Comparison of ENCODE assay signal across 8 cellular contexts in the genomic region with DNA sequence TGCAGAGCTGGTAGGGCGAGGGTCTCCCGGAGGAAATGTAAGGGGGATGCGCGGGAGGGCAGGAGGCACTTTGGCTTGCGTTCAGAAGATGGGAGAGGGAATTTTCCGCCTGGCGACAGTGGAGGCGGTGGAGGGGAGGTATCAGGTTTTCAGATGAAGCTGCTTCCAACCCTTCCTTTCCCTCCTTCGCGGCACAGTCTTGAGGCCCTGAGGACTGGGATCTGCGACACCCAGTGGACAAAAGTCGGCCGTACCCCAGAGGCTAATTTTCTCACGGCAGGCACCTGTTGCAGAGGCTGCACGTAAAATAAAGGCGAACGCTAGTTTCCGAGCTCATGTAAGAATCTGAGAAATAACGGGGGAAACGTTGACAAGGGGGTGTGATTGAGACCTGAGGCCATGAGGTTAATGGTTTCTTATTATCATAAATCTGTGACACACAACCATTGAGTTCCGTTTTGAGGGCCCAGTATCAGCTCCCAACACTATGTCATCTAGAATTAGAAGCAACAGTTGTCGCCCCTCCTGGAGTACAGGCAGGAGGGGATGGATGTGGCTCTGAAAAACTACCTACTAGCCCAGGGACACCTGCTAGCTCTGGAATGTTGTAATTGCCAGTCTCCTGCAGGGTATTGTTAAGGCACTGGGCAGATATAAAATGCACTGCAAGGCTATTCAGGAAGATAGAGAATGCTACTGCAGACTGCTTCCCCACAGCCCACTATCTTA. TPM values are rescaled to one million over a fixed set of nuclear protein-coding genes. Genes with fewer than 3 reads are reported as not detected.
DNase-seq lines count a peak whose midpoint lies in the region; ATAC-seq and TF ChIP-seq lines count a peak whose summit lies in the region.

No MANE protein-coding gene starts in this region.

- peak; percentile 80 for DNase-seq in DMS 273 (lab: John Stamatoyannopoulos, UW; ENCODE audit: unreplicated experiment)
- peak; percentile 36 for DNase-seq in Jurkat, Clone E6-1 (ENCODE audit: low read depth, low spot score)
- peak; percentile 9 to 43 for DNase-seq in SJCRH30
- peak; percentile 29 to 48 (median 32) for DNase-seq in heart left ventricle
- DNase-seq in posterior cingulate gyrus = peak; percentile 32 to 92 (median 58)
- DNase-seq in epidermal melanocyte (ENCODE audit: insufficient read length, low spot score) = no peak

- WGBS in heart left ventricle, 4 donors = 10 to 33% (median 20%) methylated on average over 22 of the region's 22 CpGs

- H3K4me1 ChIP-seq in SJCRH30 (no peaks in the 10 kb centered on the region), heart left ventricle (peaks cover 0 to 13% (median 0%) of the 10 kb centered on the region in 12 donors)

- H3K27ac Mint-ChIP-seq in activated naive CD8-positive, alpha-beta T cell = peak overlapping the region; percentile 64

- peak; percentile 23 to 59 (median 40) for TF ChIP-seq CTCF in heart left ventricle (IDR thresholded peaks at IDR 0.05)

- H3K9me3 ChIP-seq in SJCRH30 (replicated peaks) (no peaks in the 10 kb centered on the region), heart left ventricle (no peaks in the 10 kb centered on the region)

- peak overlapping the region; percentile 42 for H3K4me3 ChIP-seq in Jurkat, Clone E6-1 (ENCODE audit: low read length)
- peak overlapping the region; percentile 57 for H3K4me3 ChIP-seq in SJCRH30
- peak overlapping the region in 11 of 12 donors; percentile 19 to 82 (median 62) for H3K4me3 ChIP-seq in heart left ventricle

- ATAC-seq in GM21447 (IDR thresholded peaks at IDR 0.05; ENCODE audit: unreplicated experiment) (peak; percentile 55), heart left ventricle (peak; percentile 47 to 86 (median 70))

- H3K27ac ChIP-seq in SJCRH30 (no peak overlapping the region), heart left ventricle (peak overlapping the region in 1 of 12 donors; percentile 78)

- no peaks in the 10 kb centered on the region for H3K27me3 Mint-ChIP-seq in activated naive CD8-positive, alpha-beta T cell

- intact Hi-C loops in heart left ventricle (cut with DNase I) (no loop called here), posterior cingulate gyrus (cut with DNase I) (no loop called here)

- TF ChIP-seq POLR2A in heart left ventricle (IDR thresholded peaks at IDR 0.05) = no peak

- no peaks in the 10 kb centered on the region for H3K36me3 ChIP-seq in SJCRH30
- no peaks in the 10 kb centered on the region for H3K36me3 ChIP-seq in heart left ventricle

- H3K36me3 Mint-ChIP-seq in activated naive CD8-positive, alpha-beta T cell = no peaks in the 10 kb centered on the region

- H3K4me1 Mint-ChIP-seq in activated naive CD8-positive, alpha-beta T cell (ENCODE audit: low read depth) = peaks cover 42% of the 10 kb centered on the region

- H3K4me3 Mint-ChIP-seq in activated naive CD8-positive, alpha-beta T cell = peak overlapping the region; percentile 86

- no peaks in the 10 kb centered on the region for H3K9me3 Mint-ChIP-seq in activated naive CD8-positive, alpha-beta T cell (ENCODE audit: low read depth)

- H3K27me3 ChIP-seq in SJCRH30 = no peaks in the 10 kb centered on the region
- H3K27me3 ChIP-seq in heart left ventricle = peaks cover 0 to 28% (median 0%) of the 10 kb centered on the region in 9 donors

RNA-seq across cellular contexts. Expression of a gene that starts 1.1 kb away (rescaled TPM):
- not detected for polyA plus RNA-seq in Jurkat, Clone E6-1 (2012; ENCODE audit: insufficient read depth, insufficient read length)
- total RNA-seq in SJCRH30 (2014; rRNA removed; shearing (Covaris generic)) = 1.1 and 1.2 TPM in 2 replicates
- total RNA-seq in heart left ventricle = 1 to 10 TPM in 3 of 9 donors, under 1 TPM in 5, not detected in 1; 0.14 to 1.4 (median 0.91) TPM
- polyA plus RNA-seq in heart left ventricle = under 1 TPM; 0.38 to 0.51 TPM

RNA-seq across cellular contexts. Expression of a gene that starts 37.4 kb away (rescaled TPM):
- 1.2 TPM for polyA plus RNA-seq in Jurkat, Clone E6-1 (2012; ENCODE audit: insufficient read depth, insufficient read length)
- total RNA-seq in SJCRH30 (2014; rRNA removed; shearing (Covaris generic)) = 3.0 and 5.7 TPM in 2 replicates
- total RNA-seq in heart left ventricle = under 1 TPM in 5 of 9 donors, not detected in 4; 0.15 to 0.54 (median 0.25) TPM
- polyA plus RNA-seq in heart left ventricle = under 1 TPM; 0.08 to 0.19 TPM

RNA-seq across cellular contexts. Expression of a gene that starts 43.4 kb away (rescaled TPM):
- polyA plus RNA-seq in Jurkat, Clone E6-1 (2012; ENCODE audit: insufficient read depth, insufficient read length) = 5.8 TPM
- total RNA-seq in SJCRH30 (2014; rRNA removed; shearing (Covaris generic)) = 3.1 and 4.2 TPM in 2 replicates
- total RNA-seq in heart left ventricle = 10 to 100 TPM in 6 of 9 donors, 1 to 10 TPM in 3; 5.3 to 16.5 (median 11.3) TPM
- 1 to 10 TPM; 6.6 to 8.7 TPM for polyA plus RNA-seq in heart left ventricle

RNA-seq across cellular contexts. Expression of a gene that starts 52.9 kb away (rescaled TPM):
- 9.9 TPM for polyA plus RNA-seq in Jurkat, Clone E6-1 (2012; ENCODE audit: insufficient read depth, insufficient read length)
- total RNA-seq in SJCRH30 (2014; rRNA removed; shearing (Covaris generic)) = 7.0 and 7.4 TPM in 2 replicates
- 10 to 100 TPM in 7 of 9 donors, 1 to 10 TPM in 2; 9.0 to 13.9 (median 11.3) TPM for total RNA-seq in heart left ventricle
- 10 to 100 TPM in 1 of 2 donors, 1 to 10 TPM in 1; 5.0 to 10.9 TPM for polyA plus RNA-seq in heart left ventricle
